ENCODE assay signal across 1 cellular context in genomic region chr1:21651214-21652042, GRCh38.
A peak's percentile ranks its signal among the peaks of the same experiment; 100 is the strongest.
TF ChIP-seq lines count a peak whose summit lies in the region.

No MANE protein-coding gene starts in this region.

TF ChIP-seq in HepG2, 621 proteins besides CTCF, POLR2A, EP300 and RAD21 (continued from another document):
- TF ChIP-seq ZBED4 (CRISPR knock-in tag; IDR thresholded peaks at IDR 0.05; ENCODE audit: borderline replicate concordance) (peak; percentile 64; the same call in 1 of the 2 replicates), ZBTB26 (CRISPR knock-in tag; IDR thresholded peaks at IDR 0.05; ENCODE audit: borderline replicate concordance) (no peak), ZFP82 (CRISPR knock-in tag; IDR thresholded peaks at IDR 0.05; ENCODE audit: borderline replicate concordance) (no peak), ZNF724P (CRISPR knock-in tag; IDR thresholded peaks at IDR 0.05; ENCODE audit: borderline replicate concordance) (no peak), PTBP1 (IDR thresholded peaks at IDR 0.05; ENCODE audit: low read depth, low read length, poor library complexity, severe bottlenecking) (no peak), ZBTB14 (CRISPR knock-in tag; IDR thresholded peaks at IDR 0.05) (peak; percentile 81), SNAI1 (CRISPR knock-in tag; IDR thresholded peaks at IDR 0.05; ENCODE audit: borderline replicate concordance) (no peak), ZNF687 (CRISPR knock-in tag; IDR thresholded peaks at IDR 0.05) (peak; percentile 31)
